ENCODE assay signal across 14 cellular contexts in genomic region chr1:3636531-3636930, GRCh38. TPM values are rescaled to one million over a fixed set of nuclear protein-coding genes. Genes with fewer than 3 reads are reported as not detected.
DNase-seq lines count a peak whose midpoint lies in the region; ATAC-seq and TF ChIP-seq lines count a peak whose summit lies in the region.
"Had no signal": no experiment of that assay in that cellular context is flagged by ENCODE, and none has a peak within 500 bp of the region (broad histone marks: within the 10 kb centered on the region; RNA-seq: fewer than 3 reads in every experiment).

No MANE protein-coding gene starts in this region.

- H3K27me3 Mint-ChIP-seq in MCF 10A (ENCODE audit: insufficient read depth, unreplicated experiment) (no peaks in the 10 kb centered on the region), natural killer cell (ENCODE audit: low read depth in 2 of 2) (no peaks in the 10 kb centered on the region)
- no peaks in the 10 kb centered on the region for H3K27me3 Mint-ChIP-seq in natural killer cell treated with Interleukin-12 subunit alpha and Interleukin-12 subunit beta and Interleukin-15 and Interleukin-18, amount 100 ng/mL, for 72 hours

- WGBS in mammary epithelial cell (ENCODE audit: low coverage, missing lambda C conversion rate): 100% methylated on average over 10 of the region's 11 CpGs

- H3K27ac ChIP-seq in mammary epithelial cell (ENCODE audit: insufficient read depth, low read depth, low read length): no peak overlapping the region
- H3K27ac ChIP-seq: BLaER1 had no signal

- DNase-seq in MCF 10A (ENCODE audit: unreplicated experiment) (no peak), mammary epithelial cell (no peak), natural killer cell (no peak), activated gamma-delta T cell (lab: John Stamatoyannopoulos, UW) (no peak)
- DNase-seq in natural killer cell treated with Interleukin-12 subunit alpha and Interleukin-12 subunit beta and Interleukin-15 and Interleukin-18, amount 100 ng/mL, for 72 hours (ENCODE audit: low spot score): peak; percentile 18
- DNase-seq in stimulated activated effector memory CD8-positive, alpha-beta T cell treated with anti-CD3 and anti-CD28 coated beads, Interleukin-12 subunit alpha, Interleukin-12 subunit beta, amount 100 ng/mL, for 72 hours (ENCODE audit: low spot score in 2 of 2): no peak
- DNase-seq: 8988T, AML-193, DMS53, GF-D8, GOT3, H9 had no signal

- no peaks in the 10 kb centered on the region for H4K20me1 ChIP-seq in mammary epithelial cell (ENCODE audit: insufficient read depth, low read length)

- no peaks in the 10 kb centered on the region for H3K27me3 ChIP-seq in mammary epithelial cell (ENCODE audit: insufficient read depth, low read length)
- H3K27me3 ChIP-seq: BLaER1 had no signal

- no peak for ATAC-seq in natural killer cell treated with Interleukin-12 subunit alpha and Interleukin-12 subunit beta and Interleukin-15 and Interleukin-18, amount 100 ng/mL, for 72 hours
- ATAC-seq in natural killer cell (no peak), HG03378 (IDR thresholded peaks at IDR 0.05; ENCODE audit: unreplicated experiment) (no peak)
- ATAC-seq in stimulated activated effector memory CD8-positive, alpha-beta T cell treated with anti-CD3 and anti-CD28 coated beads, Interleukin-12 subunit alpha, Interleukin-12 subunit beta, amount 100 ng/mL, for 72 hours: no peak

- H3K9me3 ChIP-seq in mammary epithelial cell (replicated peaks; ENCODE audit: insufficient read depth, low read length): no peaks in the 10 kb centered on the region
- H3K9me3 ChIP-seq: BLaER1 had no signal

- no peak overlapping the region for H3K4me3 ChIP-seq in mammary epithelial cell (replicated peaks in 1 of 3; ENCODE audit: insufficient read depth in 1 of 3, low read depth in 2 of 3, low read length in 3 of 3)
- H3K4me3 ChIP-seq: BLaER1 had no signal

- H3K79me2 ChIP-seq in mammary epithelial cell (ENCODE audit: insufficient read depth, low read length): no peaks in the 10 kb centered on the region

- dilution Hi-C loops in mammary epithelial cell (cut with HindIII; ENCODE audit: low sequenced_read_pairs): no loop called here

- H3K36me3 ChIP-seq in mammary epithelial cell (ENCODE audit: insufficient read depth, low read length): peaks cover 6% of the 10 kb centered on the region

- H3K4me3 Mint-ChIP-seq in MCF 10A (ENCODE audit: unreplicated experiment): no peak overlapping the region
- H3K4me3 Mint-ChIP-seq in natural killer cell treated with Interleukin-12 subunit alpha and Interleukin-12 subunit beta and Interleukin-15 and Interleukin-18, amount 100 ng/mL, for 72 hours: no peak overlapping the region
- no peak overlapping the region for H3K4me3 Mint-ChIP-seq in natural killer cell
- H3K4me3 Mint-ChIP-seq in stimulated activated effector memory CD8-positive, alpha-beta T cell treated with anti-CD3 and anti-CD28 coated beads, Interleukin-12 subunit alpha, Interleukin-12 subunit beta, amount 100 ng/mL, for 72 hours: no peak overlapping the region
- H3K4me3 Mint-ChIP-seq: H9 had no signal

- intact Hi-C loops in MCF 10A (cut with micrococcal nuclease) (no loop called here), mammary epithelial cell (cut with micrococcal nuclease) (no loop called here), natural killer cell (cut with micrococcal nuclease) (no loop called here)

- H3K27ac Mint-ChIP-seq in MCF 10A (ENCODE audit: low read depth, unreplicated experiment) (peak overlapping the region; percentile 46), natural killer cell (no peak overlapping the region)
- no peak overlapping the region for H3K27ac Mint-ChIP-seq in natural killer cell treated with Interleukin-12 subunit alpha and Interleukin-12 subunit beta and Interleukin-15 and Interleukin-18, amount 100 ng/mL, for 72 hours
- H3K27ac Mint-ChIP-seq in stimulated activated effector memory CD8-positive, alpha-beta T cell treated with anti-CD3 and anti-CD28 coated beads, Interleukin-12 subunit alpha, Interleukin-12 subunit beta, amount 100 ng/mL, for 72 hours: peak overlapping the region; percentile 80

- POLR2A ChIA-PET in MCF 10A (lab: Yijun Ruan, JAX): interaction anchor here (1.5 kb wide), 1 partner anchor 12 kb away, joined by 4 read pairs; no protein-coding TSS in a partner anchor

- TF ChIP-seq CTCF in MCF 10A (IDR thresholded peaks at IDR 0.05; ENCODE audit: unreplicated experiment) (no peak), mammary epithelial cell (conservative IDR thresholded peaks at IDR 0.05 in 1 of 2, IDR thresholded peaks at IDR 0.05 in 1 of 2; ENCODE audit: extremely low read depth in 1 of 2, insufficient read depth in 1 of 2, low read depth in 1 of 2, low read length in 2 of 2) (no peak), natural killer cell (IDR thresholded peaks at IDR 0.05) (no peak)

- H3K36me3 Mint-ChIP-seq in MCF 10A (ENCODE audit: insufficient read depth, unreplicated experiment) (peaks cover 32% of the 10 kb centered on the region), natural killer cell (peaks cover 9% of the 10 kb centered on the region)
- H3K36me3 Mint-ChIP-seq in natural killer cell treated with Interleukin-12 subunit alpha and Interleukin-12 subunit beta and Interleukin-15 and Interleukin-18, amount 100 ng/mL, for 72 hours: peaks cover 10% of the 10 kb centered on the region
- H3K36me3 Mint-ChIP-seq in stimulated activated effector memory CD8-positive, alpha-beta T cell treated with anti-CD3 and anti-CD28 coated beads, Interleukin-12 subunit alpha, Interleukin-12 subunit beta, amount 100 ng/mL, for 72 hours: peaks cover 69% of the 10 kb centered on the region

- no peak overlapping the region for H3K4me2 ChIP-seq in mammary epithelial cell (ENCODE audit: insufficient read depth, low read depth, low read length)
- H3K4me2 ChIP-seq: BLaER1 had no signal

- CTCF ChIA-PET in MCF 10A (lab: Yijun Ruan, JAX) (no interaction called here), mammary epithelial cell (lab: Charles Lee; ENCODE audit: low non-redundant PET) (no interaction called here)

- H3K9ac ChIP-seq in mammary epithelial cell (ENCODE audit: insufficient read depth, low read length): no peak overlapping the region

- no peak overlapping the region for H2AFZ ChIP-seq in mammary epithelial cell (ENCODE audit: low read depth, low read length)

- no peaks in the 10 kb centered on the region for H3K4me1 Mint-ChIP-seq in MCF 10A (ENCODE audit: insufficient read depth, unreplicated experiment)
- peaks cover 0 to 3% of the 10 kb centered on the region in 2 donors for H3K4me1 Mint-ChIP-seq in natural killer cell treated with Interleukin-12 subunit alpha and Interleukin-12 subunit beta and Interleukin-15 and Interleukin-18, amount 100 ng/mL, for 72 hours (ENCODE audit: low read depth in 2 of 2)
- H3K4me1 Mint-ChIP-seq in natural killer cell: no peaks in the 10 kb centered on the region
- no peaks in the 10 kb centered on the region for H3K4me1 Mint-ChIP-seq in stimulated activated effector memory CD8-positive, alpha-beta T cell treated with anti-CD3 and anti-CD28 coated beads, Interleukin-12 subunit alpha, Interleukin-12 subunit beta, amount 100 ng/mL, for 72 hours

- in situ Hi-C loops in mammary epithelial cell (cut with MboI; ENCODE audit: low sequenced_read_pairs in 2 of 2): no loop called here

- no peaks in the 10 kb centered on the region for H3K4me1 ChIP-seq in mammary epithelial cell (ENCODE audit: insufficient read depth, low read length)

- no TSS peak for BruUV-seq in MCF 10A (replicated peaks; lab: Mats Ljungman, UMichigan)
- no TSS peak for BruUV-seq in mammary epithelial cell (replicated peaks; lab: Mats Ljungman, UMichigan)

- H3K9me3 Mint-ChIP-seq in MCF 10A (ENCODE audit: unreplicated experiment) (no peaks in the 10 kb centered on the region), natural killer cell (no peaks in the 10 kb centered on the region)
- H3K9me3 Mint-ChIP-seq in natural killer cell treated with Interleukin-12 subunit alpha and Interleukin-12 subunit beta and Interleukin-15 and Interleukin-18, amount 100 ng/mL, for 72 hours: no peaks in the 10 kb centered on the region
- no peaks in the 10 kb centered on the region for H3K9me3 Mint-ChIP-seq in stimulated activated effector memory CD8-positive, alpha-beta T cell treated with anti-CD3 and anti-CD28 coated beads, Interleukin-12 subunit alpha, Interleukin-12 subunit beta, amount 100 ng/mL, for 72 hours
- H3K9me3 Mint-ChIP-seq: H9 had no signal

RNA-seq across cellular contexts. Expression of gene TPRG1L, which starts 11.7 kb away (rescaled TPM):
- total RNA-seq in MCF 10A (2022): 21.9 and 29.7 TPM in 2 replicates
- total RNA-seq in mammary epithelial cell: 10 to 100 TPM; 44.2 to 48.6 TPM
- polyA plus RNA-seq in mammary epithelial cell: 57.0 TPM
- polyA minus RNA-seq in mammary epithelial cell: 57.2 TPM
- 10 to 100 TPM; 11.9 to 18.4 TPM for total RNA-seq in natural killer cell treated with Interleukin-12 subunit alpha and Interleukin-12 subunit beta and Interleukin-15 and Interleukin-18, amount 100 ng/mL, for 72 hours
- total RNA-seq in natural killer cell: 10 to 100 TPM; 36.2 to 46.7 (median 37.9) TPM

RNA-seq across cellular contexts. Expression of gene WRAP73, which starts 13.4 kb away (rescaled TPM):
- total RNA-seq in MCF 10A (2022) (25.3 and 29.8 TPM in 2 replicates), mammary epithelial cell (10 to 100 TPM in 1 of 2 donors, 1 to 10 TPM in 1; 8.3 to 26.6 TPM), natural killer cell (10 to 100 TPM; 27.8 to 35.4 (median 30.1) TPM)
- polyA plus RNA-seq in mammary epithelial cell: 22.0 TPM
- 23.6 TPM for polyA minus RNA-seq in mammary epithelial cell
- 10 to 100 TPM; 27.6 to 51.3 TPM for total RNA-seq in natural killer cell treated with Interleukin-12 subunit alpha and Interleukin-12 subunit beta and Interleukin-15 and Interleukin-18, amount 100 ng/mL, for 72 hours

RNA-seq across cellular contexts. Expression of gene TP73, which starts 15.8 kb away (rescaled TPM):
- total RNA-seq in MCF 10A (2022): 0.37 and 0.82 TPM in 2 replicates
- total RNA-seq in mammary epithelial cell: 1 to 10 TPM; 2.5 to 6.9 TPM
- 2.5 TPM for polyA plus RNA-seq in mammary epithelial cell
- polyA minus RNA-seq in mammary epithelial cell: 2.6 TPM
- 1 to 10 TPM; 1.5 to 5.7 TPM for total RNA-seq in natural killer cell treated with Interleukin-12 subunit alpha and Interleukin-12 subunit beta and Interleukin-15 and Interleukin-18, amount 100 ng/mL, for 72 hours
- under 1 TPM; 0.28 to 0.50 (median 0.39) TPM for total RNA-seq in natural killer cell

RNA-seq across cellular contexts. Expression of gene MEGF6, which starts 25.2 kb away (rescaled TPM):
- 12.9 and 14.3 TPM in 2 replicates for total RNA-seq in MCF 10A (2022)
- total RNA-seq in mammary epithelial cell: 10 to 100 TPM in 1 of 2 donors, under 1 TPM in 1; 0.82 to 29.2 TPM
- polyA plus RNA-seq in mammary epithelial cell: 0.71 TPM
- not detected for polyA minus RNA-seq in mammary epithelial cell
- total RNA-seq in natural killer cell treated with Interleukin-12 subunit alpha and Interleukin-12 subunit beta and Interleukin-15 and Interleukin-18, amount 100 ng/mL, for 72 hours: 1 to 10 TPM in 1 of 2 donors, under 1 TPM in 1; 0.36 to 1.6 TPM
- 10 to 100 TPM in 1 of 3 donors, 1 to 10 TPM in 2; 3.1 to 15.6 (median 5.1) TPM for total RNA-seq in natural killer cell

Comparison
In these comparisons a context has a peak if more than half of its experiments do, and no peak if none do; other contexts are left out.
1. H3K27ac Mint-ChIP-seq: peak in MCF 10A (single experiment) and stimulated activated effector memory CD8-positive, alpha-beta T cell treated with anti-CD3 and anti-CD28 coated beads, Interleukin-12 subunit alpha, Interleukin-12 subunit beta, amount 100 ng/mL, for 72 hours (single experiment); none in natural killer cell treated with Interleukin-12 subunit alpha and Interleukin-12 subunit beta and Interleukin-15 and Interleukin-18, amount 100 ng/mL, for 72 hours (0 of 2) and natural killer cell (0 of 2).